In the genomic region with DNA sequence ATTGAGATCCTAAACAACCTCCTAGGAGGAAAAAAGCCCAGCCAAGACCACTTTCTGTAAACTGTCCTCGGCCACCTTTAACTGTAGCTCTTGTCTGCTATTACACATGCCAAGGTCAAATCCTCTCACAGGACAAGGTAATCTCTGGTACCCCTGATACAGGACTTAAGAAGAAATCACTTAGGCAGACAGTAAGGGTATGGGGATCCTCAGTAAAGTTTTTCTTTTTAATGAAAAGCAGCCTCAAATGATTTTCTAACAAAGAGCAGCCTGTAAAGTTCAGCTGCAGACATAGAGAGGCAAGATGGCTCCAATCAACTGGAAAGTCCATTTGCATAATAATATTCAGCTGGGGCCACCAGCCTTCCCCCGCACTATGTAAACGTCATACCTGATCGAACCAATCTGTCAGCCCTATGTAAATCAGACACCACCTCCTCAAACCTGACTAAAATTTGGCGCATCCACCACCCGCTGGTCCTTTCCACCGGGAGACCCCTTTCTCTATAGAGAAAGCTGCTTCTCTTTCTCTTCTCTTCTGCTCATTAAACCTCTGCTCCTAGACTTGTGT, we compare ENCODE assay signal across 23 cellular contexts. TPM values are rescaled to one million over a fixed set of nuclear protein-coding genes. Genes with fewer than 3 reads are reported as not detected.
DNase-seq lines count a peak whose midpoint lies in the region; ATAC-seq, FAIRE-seq and TF ChIP-seq lines count a peak whose summit lies in the region.
"Had no signal": no experiment of that assay in that cellular context is flagged by ENCODE, and none has a peak within 500 bp of the region (broad histone marks: within the 10 kb centered on the region; RNA-seq: fewer than 3 reads in every experiment).

No MANE protein-coding gene starts in this region.

- TF ChIP-seq POLR2A in GM12891 (IDR thresholded peaks at IDR 0.05; ENCODE audit: low read depth, low read length): no peak

- DNase-seq in GM12891 (ENCODE audit: insufficient read length, low spot score) (no peak), NCI-H1048 (lab: John Stamatoyannopoulos, UW) (peak; percentile 2), glutamatergic neuron (no peak)
- DNase-seq in stimulated activated CD4-positive, alpha-beta T cell treated with anti-CD3 and anti-CD28 coated beads, Interleukin-4, amount 100 ng/mL, for 4 hours: no peak
- DNase-seq: activated CD4-positive, alpha-beta T cell treated with anti-CD3 and anti-CD28 coated beads for 1 hour; activated CD8-positive, alpha-beta memory T cell treated with anti-CD3 and anti-CD28 coated beads, Interleukin-2, amount 50 U/mL, for 48 hours; Caco-2; foreskin keratinocyte; GF-D8; H7; immature natural killer cell; Kasumi-1; NCI-H187 treated with DMSO at 0.1 percent for 48 hours; nephron progenitor cell; stimulated activated CD4-positive, alpha-beta T cell treated with anti-CD3 and anti-CD28 coated beads, Interleukin-12 subunit alpha, Interleukin-12 subunit beta, amount 100 ng/mL, for 4 hours; T-helper 17 cell had no signal

- H3K27me3 Mint-ChIP-seq in glutamatergic neuron (ENCODE audit: unreplicated experiment): no peaks in the 10 kb centered on the region
- H3K27me3 Mint-ChIP-seq: T-helper 17 cell had no signal

- no peak for TF ChIP-seq CTCF in glutamatergic neuron (IDR thresholded peaks at IDR 0.05; ENCODE audit: partially characterized antibody, unreplicated experiment)

- H3K9me3 Mint-ChIP-seq in glutamatergic neuron (ENCODE audit: unreplicated experiment): no peaks in the 10 kb centered on the region
- H3K9me3 Mint-ChIP-seq: immature natural killer cell had no signal

- peak; percentile 81 for FAIRE-seq in GM12891 (lab: Jason Lieb, UNC)
- FAIRE-seq: colon, endothelial cell of umbilical vein had no signal

- H3K4me3 Mint-ChIP-seq in glutamatergic neuron (ENCODE audit: unreplicated experiment): no peak overlapping the region
- H3K4me3 Mint-ChIP-seq: immature natural killer cell, nephron progenitor cell, T-helper 17 cell had no signal

- H3K27ac Mint-ChIP-seq in glutamatergic neuron (ENCODE audit: unreplicated experiment): peak overlapping the region; percentile 38
- H3K27ac Mint-ChIP-seq: immature natural killer cell, nephron progenitor cell, T-helper 17 cell had no signal

- ATAC-seq in GM21786 (IDR thresholded peaks at IDR 0.05; ENCODE audit: unreplicated experiment) (peak; percentile 42), GM18517 (IDR thresholded peaks at IDR 0.05; ENCODE audit: unreplicated experiment) (no peak), GM18858 (IDR thresholded peaks at IDR 0.05; ENCODE audit: unreplicated experiment) (no peak), GM19455 (IDR thresholded peaks at IDR 0.05; ENCODE audit: unreplicated experiment) (no peak)
- ATAC-seq: foreskin keratinocyte, Right ventricle myocardium inferior, T-helper 17 cell had no signal

- H3K4me1 Mint-ChIP-seq in glutamatergic neuron (ENCODE audit: low read depth, unreplicated experiment): no peaks in the 10 kb centered on the region
- H3K4me1 Mint-ChIP-seq: immature natural killer cell, nephron progenitor cell, T-helper 17 cell had no signal

- H3K36me3 Mint-ChIP-seq in glutamatergic neuron (ENCODE audit: unreplicated experiment): no peaks in the 10 kb centered on the region
- H3K36me3 Mint-ChIP-seq: immature natural killer cell had no signal

TF ChIP-seq in GM12891, 5 proteins besides CTCF, POLR2A, EP300 and RAD21:
- TF ChIP-seq POLR2AphosphoS5 (IDR thresholded peaks at IDR 0.05; ENCODE audit: low read depth, low read length) (no peak), TAF1 (IDR thresholded peaks at IDR 0.05; ENCODE audit: low read depth, low read length) (no peak), PAX5 (IDR thresholded peaks at IDR 0.05; ENCODE audit: insufficient read depth, low read length, severe bottlenecking) (no peak), SPI1 (IDR thresholded peaks at IDR 0.05; ENCODE audit: low read depth, low read length) (no peak), POU2F2 (IDR thresholded peaks at IDR 0.05; ENCODE audit: low read depth, low read length) (peak; percentile 90)

RNA-seq across cellular contexts. Expression of a gene that starts 14.6 kb away (rescaled TPM):
- 15.4 TPM for polyA plus RNA-seq in GM12891 (2012; ENCODE audit: low read depth, missing spikeins)
- 12.7 TPM for total RNA-seq in glutamatergic neuron (ENCODE audit: unreplicated experiment)

RNA-seq across cellular contexts. Expression of a gene that starts 14.6 kb away (rescaled TPM):
- not detected for polyA plus RNA-seq in GM12891 (2012; ENCODE audit: low read depth, missing spikeins)
- not detected for total RNA-seq in glutamatergic neuron (ENCODE audit: unreplicated experiment)
- total RNA-seq: Caco-2, endothelial cell of umbilical vein, foreskin keratinocyte, H7, Right ventricle myocardium inferior, T-helper 17 cell had no signal
- polyA plus RNA-seq: endothelial cell of umbilical vein, foreskin keratinocyte, immature natural killer cell had no signal

RNA-seq across cellular contexts. Expression of a gene that starts 57.2 kb away (rescaled TPM):
- polyA plus RNA-seq in GM12891 (2012; ENCODE audit: low read depth, missing spikeins): 62.9 TPM
- 46.8 TPM for total RNA-seq in glutamatergic neuron (ENCODE audit: unreplicated experiment)
